In genomic region chr17:32264823-32265191, GRCh38 we compare ENCODE assay signal across 1 cellular context.
TF ChIP-seq lines count a peak whose summit lies in the region.

No MANE protein-coding gene starts in this region.

TF ChIP-seq in GM23338, 12 proteins besides CTCF, POLR2A, EP300 and RAD21 (continued from another document):
- TF ChIP-seq, protein P1, sequence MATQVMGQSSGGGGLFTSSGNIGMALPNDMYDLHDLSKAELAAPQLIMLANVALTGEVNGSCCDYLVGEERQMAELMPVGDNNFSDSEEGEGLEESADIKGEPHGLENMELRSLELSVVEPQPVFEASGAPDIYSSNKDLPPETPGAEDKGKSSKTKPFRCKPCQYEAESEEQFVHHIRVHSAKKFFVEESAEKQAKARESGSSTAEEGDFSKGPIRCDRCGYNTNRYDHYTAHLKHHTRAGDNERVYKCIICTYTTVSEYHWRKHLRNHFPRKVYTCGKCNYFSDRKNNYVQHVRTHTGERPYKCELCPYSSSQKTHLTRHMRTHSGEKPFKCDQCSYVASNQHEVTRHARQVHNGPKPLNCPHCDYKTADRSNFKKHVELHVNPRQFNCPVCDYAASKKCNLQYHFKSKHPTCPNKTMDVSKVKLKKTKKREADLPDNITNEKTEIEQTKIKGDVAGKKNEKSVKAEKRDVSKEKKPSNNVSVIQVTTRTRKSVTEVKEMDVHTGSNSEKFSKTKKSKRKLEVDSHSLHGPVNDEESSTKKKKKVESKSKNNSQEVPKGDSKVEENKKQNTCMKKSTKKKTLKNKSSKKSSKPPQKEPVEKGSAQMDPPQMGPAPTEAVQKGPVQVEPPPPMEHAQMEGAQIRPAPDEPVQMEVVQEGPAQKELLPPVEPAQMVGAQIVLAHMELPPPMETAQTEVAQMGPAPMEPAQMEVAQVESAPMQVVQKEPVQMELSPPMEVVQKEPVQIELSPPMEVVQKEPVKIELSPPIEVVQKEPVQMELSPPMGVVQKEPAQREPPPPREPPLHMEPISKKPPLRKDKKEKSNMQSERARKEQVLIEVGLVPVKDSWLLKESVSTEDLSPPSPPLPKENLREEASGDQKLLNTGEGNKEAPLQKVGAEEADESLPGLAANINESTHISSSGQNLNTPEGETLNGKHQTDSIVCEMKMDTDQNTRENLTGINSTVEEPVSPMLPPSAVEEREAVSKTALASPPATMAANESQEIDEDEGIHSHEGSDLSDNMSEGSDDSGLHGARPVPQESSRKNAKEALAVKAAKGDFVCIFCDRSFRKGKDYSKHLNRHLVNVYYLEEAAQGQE (IDR thresholded peaks at IDR 0.05; ENCODE audit: unreplicated experiment) = no peak
- TF ChIP-seq CREB1 (CRISPR knock-in tag; IDR thresholded peaks at IDR 0.05; ENCODE audit: low read depth) (no peak), NANOG (IDR thresholded peaks at IDR 0.05; ENCODE audit: borderline replicate concordance) (no peak), STAT1 (IDR thresholded peaks at IDR 0.05; ENCODE audit: unreplicated experiment) (no peak), EZH2 (IDR thresholded peaks at IDR 0.05; ENCODE audit: low read depth, unreplicated experiment) (no peak), ZNF114 (CRISPR knock-in tag; IDR thresholded peaks at IDR 0.05) (no peak), ZNF462 (CRISPR knock-in tag; IDR thresholded peaks at IDR 0.05) (no peak)
TF ChIP-seq in GM23338: peak in this region for 0.
